Comparison of ENCODE assay signal across 1 cellular context in the genomic region with DNA sequence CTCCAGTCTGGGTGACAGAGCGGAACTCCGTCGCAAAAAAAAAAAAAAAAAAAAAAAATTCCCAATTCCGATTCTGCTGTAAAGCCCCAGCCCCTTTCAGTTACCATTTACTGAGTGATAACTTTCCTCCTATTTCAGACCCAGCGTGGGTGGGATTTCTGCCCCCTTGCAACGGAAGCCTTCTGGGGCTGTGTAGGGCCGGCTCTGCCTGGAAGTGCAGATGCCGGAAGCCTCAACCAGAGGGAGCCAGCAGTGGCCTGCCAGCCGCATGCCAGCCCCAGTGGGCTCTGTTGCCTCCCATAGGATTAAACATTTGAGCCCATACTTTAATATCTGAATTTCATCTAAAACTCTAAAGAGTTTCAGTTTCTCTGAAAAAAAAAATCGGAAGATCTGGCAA.
TF ChIP-seq lines count a peak whose summit lies in the region.

No MANE protein-coding gene starts in this region.

TF ChIP-seq in WTC11, 78 proteins besides CTCF, POLR2A, EP300 and RAD21 (continued from another document):
- TF ChIP-seq, protein P1, sequence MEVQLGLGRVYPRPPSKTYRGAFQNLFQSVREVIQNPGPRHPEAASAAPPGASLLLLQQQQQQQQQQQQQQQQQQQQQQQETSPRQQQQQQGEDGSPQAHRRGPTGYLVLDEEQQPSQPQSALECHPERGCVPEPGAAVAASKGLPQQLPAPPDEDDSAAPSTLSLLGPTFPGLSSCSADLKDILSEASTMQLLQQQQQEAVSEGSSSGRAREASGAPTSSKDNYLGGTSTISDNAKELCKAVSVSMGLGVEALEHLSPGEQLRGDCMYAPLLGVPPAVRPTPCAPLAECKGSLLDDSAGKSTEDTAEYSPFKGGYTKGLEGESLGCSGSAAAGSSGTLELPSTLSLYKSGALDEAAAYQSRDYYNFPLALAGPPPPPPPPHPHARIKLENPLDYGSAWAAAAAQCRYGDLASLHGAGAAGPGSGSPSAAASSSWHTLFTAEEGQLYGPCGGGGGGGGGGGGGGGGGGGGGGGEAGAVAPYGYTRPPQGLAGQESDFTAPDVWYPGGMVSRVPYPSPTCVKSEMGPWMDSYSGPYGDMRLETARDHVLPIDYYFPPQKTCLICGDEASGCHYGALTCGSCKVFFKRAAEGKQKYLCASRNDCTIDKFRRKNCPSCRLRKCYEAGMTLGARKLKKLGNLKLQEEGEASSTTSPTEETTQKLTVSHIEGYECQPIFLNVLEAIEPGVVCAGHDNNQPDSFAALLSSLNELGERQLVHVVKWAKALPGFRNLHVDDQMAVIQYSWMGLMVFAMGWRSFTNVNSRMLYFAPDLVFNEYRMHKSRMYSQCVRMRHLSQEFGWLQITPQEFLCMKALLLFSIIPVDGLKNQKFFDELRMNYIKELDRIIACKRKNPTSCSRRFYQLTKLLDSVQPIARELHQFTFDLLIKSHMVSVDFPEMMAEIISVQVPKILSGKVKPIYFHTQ (CRISPR knock-in tag; IDR thresholded peaks at IDR 0.05), result no peak
- TF ChIP-seq ZNF396 (CRISPR knock-in tag; IDR thresholded peaks at IDR 0.05; ENCODE audit: borderline replicate concordance), result no peak
- no peak for TF ChIP-seq SMAD3 (CRISPR knock-in tag; IDR thresholded peaks at IDR 0.05; ENCODE audit: borderline replicate concordance)
- TF ChIP-seq GABPB1 (CRISPR knock-in tag; IDR thresholded peaks at IDR 0.05), result no peak
- TF ChIP-seq NFYB (CRISPR knock-in tag; conservative IDR thresholded peaks at IDR 0.05; ENCODE audit: low read depth), result no peak
- TF ChIP-seq KAT7 (CRISPR knock-in tag; IDR thresholded peaks at IDR 0.05; ENCODE audit: borderline replicate concordance), result no peak
- no peak for TF ChIP-seq JAZF1 (CRISPR knock-in tag; IDR thresholded peaks at IDR 0.05)
- TF ChIP-seq, protein P2, sequence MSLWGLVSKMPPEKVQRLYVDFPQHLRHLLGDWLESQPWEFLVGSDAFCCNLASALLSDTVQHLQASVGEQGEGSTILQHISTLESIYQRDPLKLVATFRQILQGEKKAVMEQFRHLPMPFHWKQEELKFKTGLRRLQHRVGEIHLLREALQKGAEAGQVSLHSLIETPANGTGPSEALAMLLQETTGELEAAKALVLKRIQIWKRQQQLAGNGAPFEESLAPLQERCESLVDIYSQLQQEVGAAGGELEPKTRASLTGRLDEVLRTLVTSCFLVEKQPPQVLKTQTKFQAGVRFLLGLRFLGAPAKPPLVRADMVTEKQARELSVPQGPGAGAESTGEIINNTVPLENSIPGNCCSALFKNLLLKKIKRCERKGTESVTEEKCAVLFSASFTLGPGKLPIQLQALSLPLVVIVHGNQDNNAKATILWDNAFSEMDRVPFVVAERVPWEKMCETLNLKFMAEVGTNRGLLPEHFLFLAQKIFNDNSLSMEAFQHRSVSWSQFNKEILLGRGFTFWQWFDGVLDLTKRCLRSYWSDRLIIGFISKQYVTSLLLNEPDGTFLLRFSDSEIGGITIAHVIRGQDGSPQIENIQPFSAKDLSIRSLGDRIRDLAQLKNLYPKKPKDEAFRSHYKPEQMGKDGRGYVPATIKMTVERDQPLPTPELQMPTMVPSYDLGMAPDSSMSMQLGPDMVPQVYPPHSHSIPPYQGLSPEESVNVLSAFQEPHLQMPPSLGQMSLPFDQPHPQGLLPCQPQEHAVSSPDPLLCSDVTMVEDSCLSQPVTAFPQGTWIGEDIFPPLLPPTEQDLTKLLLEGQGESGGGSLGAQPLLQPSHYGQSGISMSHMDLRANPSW (CRISPR knock-in tag; conservative IDR thresholded peaks at IDR 0.05; ENCODE audit: low read depth), result no peak
- TF ChIP-seq SOX15 (CRISPR knock-in tag; IDR thresholded peaks at IDR 0.05), result no peak
- TF ChIP-seq NR2C2 (CRISPR knock-in tag; IDR thresholded peaks at IDR 0.05), result no peak
- no peak for TF ChIP-seq CREB1 (CRISPR knock-in tag; IDR thresholded peaks at IDR 0.05)
